ENCODE assay signal across 15 cellular contexts in the genomic region with DNA sequence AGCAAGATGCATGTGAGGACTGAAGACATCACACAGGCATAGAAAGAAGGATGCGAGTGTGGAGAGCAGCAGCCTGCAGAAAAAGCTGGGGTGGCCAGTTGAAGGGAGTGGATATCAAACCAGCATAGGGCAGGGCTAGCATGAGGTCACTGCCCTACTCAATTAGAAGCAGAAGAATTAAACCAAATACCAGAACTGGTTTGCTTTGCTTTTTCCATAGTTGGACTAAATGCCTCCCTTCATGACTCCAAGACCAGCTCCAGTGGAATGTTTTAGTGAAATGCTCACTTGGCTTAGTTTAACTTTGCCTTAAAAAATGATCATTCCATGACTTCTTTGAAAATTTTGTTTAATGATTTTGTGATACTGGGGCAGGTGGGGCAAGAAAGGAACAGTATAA.
A peak's percentile ranks its signal among the peaks of the same experiment; 100 is the strongest.
DNase-seq lines count a peak whose midpoint lies in the region; ATAC-seq lines count a peak whose summit lies in the region.
"Had no signal": no experiment of that assay in that cellular context is flagged by ENCODE, and none has a peak within 500 bp of the region (broad histone marks: within the 10 kb centered on the region; RNA-seq: fewer than 3 reads in every experiment).

No MANE protein-coding gene starts in this region.

- no peak overlapping the region for H3K4me3 ChIP-seq in adipocyte (ENCODE audit: low read length)
- H3K4me3 ChIP-seq: BLaER1 treated with 17β-estradiol and CSF1 and Interleukin-3, amounts not matched to agents 10 nM and 100 nM had no signal

- no peaks in the 10 kb centered on the region for H3K27me3 ChIP-seq in adipocyte (replicated peaks; ENCODE audit: control insufficient read depth, insufficient read depth, low read length)
- H3K27me3 ChIP-seq: BLaER1 treated with 17β-estradiol and CSF1 and Interleukin-3, amounts not matched to agents 10 nM and 100 nM had no signal

- H3K36me3 ChIP-seq in adipocyte (ENCODE audit: control insufficient read depth, insufficient read depth, low read length, severe bottlenecking) = no peaks in the 10 kb centered on the region
- H3K36me3 ChIP-seq: BLaER1 treated with 17β-estradiol and CSF1 and Interleukin-3, amounts not matched to agents 10 nM and 100 nM had no signal

- no peak overlapping the region for H3K9ac ChIP-seq in adipocyte (ENCODE audit: low read length)
- H3K9ac ChIP-seq: BLaER1 treated with 17β-estradiol and CSF1 and Interleukin-3, amounts not matched to agents 10 nM and 100 nM had no signal

- no peak for ATAC-seq in GM21576 (IDR thresholded peaks at IDR 0.05; ENCODE audit: unreplicated experiment)
- ATAC-seq: HepG2 had no signal

- DNase-seq in AG08395 (ENCODE audit: low spot score) (peak; percentile 15), GM03348 (ENCODE audit: low spot score) (peak; percentile 10), adipocyte (ENCODE audit: low read depth) (peak; percentile 41), fibroblast of peridontal ligament (ENCODE audit: extremely low read depth) (peak; percentile 81), NCI-H774 (lab: John Stamatoyannopoulos, UW) (no peak), NCI-H748 treated with DMSO at 0.1 percent for 48 hours (lab: John Stamatoyannopoulos, UW) (no peak), AML-193 (lab: John Stamatoyannopoulos, UW) (no peak)
- DNase-seq: 8988T; CD4-positive, CD25-positive, alpha-beta regulatory T cell; DMS53; GOT3; H9 had no signal

- no peaks in the 10 kb centered on the region for H3K9me3 ChIP-seq in adipocyte (ENCODE audit: control insufficient read depth, low read length)

- peaks cover 14% of the 10 kb centered on the region for H3K4me1 ChIP-seq in adipocyte (ENCODE audit: control insufficient read depth, insufficient read depth, low read length)

Comparison
In these comparisons a context has a peak if more than half of its experiments do, and no peak if none do; other contexts are left out.
1. DNase-seq: peak in AG08395 (single experiment), GM03348 (single experiment), adipocyte (single experiment) and fibroblast of peridontal ligament (single experiment); none in NCI-H774 (single experiment), NCI-H748 treated with DMSO at 0.1 percent for 48 hours (single experiment) and AML-193 (0 of 2).